ENCODE assay signal across 28 cellular contexts in the genomic region with DNA sequence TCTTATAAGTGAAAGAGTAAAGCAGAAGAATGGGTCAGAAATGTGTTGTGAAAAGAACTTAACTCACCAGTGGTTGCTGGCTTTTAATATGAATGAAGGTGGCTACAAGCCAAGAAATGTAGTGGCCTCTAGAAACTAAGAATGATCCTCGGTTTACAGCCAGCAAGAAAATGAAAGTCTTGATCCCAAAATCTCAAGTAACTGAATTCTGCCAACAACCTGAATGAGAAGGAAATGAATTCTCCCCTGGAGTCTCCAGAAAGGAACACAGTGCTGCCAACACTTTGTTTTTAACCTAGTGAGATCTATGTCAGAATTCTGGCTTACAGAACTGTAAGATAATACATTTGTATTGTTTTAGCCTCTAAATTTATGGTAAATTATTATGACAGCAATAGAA.
"Had no signal": no experiment of that assay in that cellular context is flagged by ENCODE, and none has a peak within 500 bp of the region (broad histone marks: within the 10 kb centered on the region; RNA-seq: fewer than 3 reads in every experiment).

No MANE protein-coding gene starts in this region.

- H3K9ac ChIP-seq: neural progenitor cell had no signal

- H3K9me3 ChIP-seq: lower lobe of right lung, neutrophil, ovary, right lobe of liver, transverse colon, vagina had no signal

- DNase-seq: hypothalamus; immature natural killer cell; kidney; left colon; left lung; lower lobe of right lung; mammary epithelial cell; mesenchymal stem cell; naive B cell; natural killer cell; nephron progenitor cell; occipital lobe; ovary; right lobe of liver; stimulated activated CD4-positive, alpha-beta T cell treated with anti-CD3 and anti-CD28 coated beads, Interleukin-1b, Interleukin-23, amount 100 ng/mL, for 48 hours; stimulated activated CD4-positive, alpha-beta T cell treated with anti-CD3 and anti-CD28 coated beads, Interleukin-2, amount 100 ng/mL, for 48 hours; stimulated activated CD4-positive, alpha-beta T cell treated with anti-CD3 and anti-CD28 coated beads, Interleukin-4, amount 100 ng/mL, for 4 hours; stimulated activated CD8-positive, alpha-beta memory T cell treated with anti-CD3 and anti-CD28 coated beads, Interleukin-4, amount 100 ng/mL, for 48 hours; stimulated activated naive CD4-positive, alpha-beta T cell treated with Interleukin-2 at 50 U/mL for 16 hours; stimulated activated naive CD8-positive, alpha-beta T cell treated with anti-CD3 and anti-CD28 coated beads, Interleukin-15, amount 100 ng/mL, for 72 hours; substantia nigra; transverse colon; upper lobe of left lung had no signal

- H3K36me3 ChIP-seq: left lung, lower lobe of right lung, neural progenitor cell, neutrophil, ovary, right atrium auricular region, right lobe of liver, transverse colon, upper lobe of left lung, vagina had no signal

- H3K27me3 ChIP-seq: left lung, neural progenitor cell, neutrophil, ovary, right atrium auricular region, right lobe of liver, transverse colon, upper lobe of left lung, vagina had no signal

- H3K4me2 ChIP-seq: neural progenitor cell, smooth muscle cell had no signal

- H3K4me1 ChIP-seq: left lung, lower lobe of right lung, neural progenitor cell, right atrium auricular region, right lobe of liver, transverse colon, upper lobe of left lung, vagina had no signal

- H3K27ac ChIP-seq: left lung, lower lobe of right lung, neural progenitor cell, neutrophil, ovary, right atrium auricular region, right lobe of liver, transverse colon, upper lobe of left lung, vagina had no signal

- H3K4me3 ChIP-seq: left lung, lower lobe of right lung, neural progenitor cell, ovary, right atrium auricular region, right lobe of liver, smooth muscle cell, transverse colon, upper lobe of left lung, vagina had no signal

- H2AFZ ChIP-seq: neural progenitor cell had no signal
